Comparison of ENCODE assay signal across 9 cellular contexts in genomic region chr7:24786941-24787340, GRCh38. TPM values are rescaled to one million over a fixed set of nuclear protein-coding genes. Genes with fewer than 3 reads are reported as not detected.
A peak's percentile ranks its signal among the peaks of the same experiment; 100 is the strongest.
DNase-seq lines count a peak whose midpoint lies in the region; ATAC-seq, FAIRE-seq and TF ChIP-seq lines count a peak whose summit lies in the region.
"Had no signal": no experiment of that assay in that cellular context is flagged by ENCODE, and none has a peak within 500 bp of the region (broad histone marks: within the 10 kb centered on the region; RNA-seq: fewer than 3 reads in every experiment).

No MANE protein-coding gene starts in this region.

- no peak for TF ChIP-seq CTCF in testis (IDR thresholded peaks at IDR 0.05)
- TF ChIP-seq CTCF in tibial artery (IDR thresholded peaks at IDR 0.05): no peak

- no peak overlapping the region for H3K4me3 Mint-ChIP-seq in activated naive CD8-positive, alpha-beta T cell treated with anti-CD3 and anti-CD28 coated beads, Interleukin-2, amount 10 ng/mL, durations not matched to agents 7 days and 5 days
- H3K4me3 Mint-ChIP-seq in activated naive CD8-positive, alpha-beta T cell treated with anti-CD3 and anti-CD28 coated beads for 36 hours: no peak overlapping the region
- H3K4me3 Mint-ChIP-seq: memory B cell had no signal

- POLR2A ChIA-PET in activated naive CD8-positive, alpha-beta T cell treated with anti-CD3 and anti-CD28 coated beads, Interleukin-2, amount 10 ng/mL, durations not matched to agents 7 days and 5 days (lab: Charles Lee): no interaction called here

- H3K36me3 Mint-ChIP-seq in activated naive CD8-positive, alpha-beta T cell treated with anti-CD3 and anti-CD28 coated beads, Interleukin-2, amount 10 ng/mL, durations not matched to agents 7 days and 5 days: peaks cover 32% of the 10 kb centered on the region
- H3K36me3 Mint-ChIP-seq in activated naive CD8-positive, alpha-beta T cell treated with anti-CD3 and anti-CD28 coated beads for 36 hours: peaks cover 15% of the 10 kb centered on the region

- H3K9me3 Mint-ChIP-seq in activated naive CD8-positive, alpha-beta T cell treated with anti-CD3 and anti-CD28 coated beads, Interleukin-2, amount 10 ng/mL, durations not matched to agents 7 days and 5 days: peaks cover 14% of the 10 kb centered on the region
- peaks cover 11% of the 10 kb centered on the region for H3K9me3 Mint-ChIP-seq in activated naive CD8-positive, alpha-beta T cell treated with anti-CD3 and anti-CD28 coated beads for 36 hours

- H3K9me3 ChIP-seq in testis (no peaks in the 10 kb centered on the region), small intestine (ENCODE audit: control insufficient read depth, low read depth) (no peaks in the 10 kb centered on the region), tibial artery (no peaks in the 10 kb centered on the region)

- no peak overlapping the region for H3K4me3 ChIP-seq in testis
- H3K4me3 ChIP-seq in small intestine (ENCODE audit: low read depth in 1 of 2, low read length in 2 of 2): no peak overlapping the region
- no peak overlapping the region for H3K4me3 ChIP-seq in tibial artery

- H3K27ac ChIP-seq in epithelial cell of prostate (peak overlapping the region; percentile 66), testis (no peak overlapping the region), small intestine (ENCODE audit: low read depth in 1 of 2, low read length in 1 of 2) (no peak overlapping the region), tibial artery (no peak overlapping the region)

- H3K27ac Mint-ChIP-seq in activated naive CD8-positive, alpha-beta T cell treated with anti-CD3 and anti-CD28 coated beads, Interleukin-2, amount 10 ng/mL, durations not matched to agents 7 days and 5 days: no peak overlapping the region
- H3K27ac Mint-ChIP-seq in activated naive CD8-positive, alpha-beta T cell treated with anti-CD3 and anti-CD28 coated beads for 36 hours: no peak overlapping the region
- H3K27ac Mint-ChIP-seq: memory B cell had no signal

- H3K36me3 ChIP-seq in testis (ENCODE audit: low read depth, missing control alignments) (no peaks in the 10 kb centered on the region), small intestine (ENCODE audit: control insufficient read depth in 2 of 2, insufficient read depth in 2 of 2, low read length in 2 of 2) (no peaks in the 10 kb centered on the region), tibial artery (no peaks in the 10 kb centered on the region)

- WGBS in testis, 2 donors: 85 to 89% methylated on average over 5 of the region's 5 CpGs
- 64 to 82% (median 77%) methylated on average over 5 of the region's 5 CpGs for WGBS in small intestine, 3 donors

- no peak for DNase-seq in activated naive CD8-positive, alpha-beta T cell treated with anti-CD3 and anti-CD28 coated beads, Interleukin-2, amount 10 ng/mL, durations not matched to agents 7 days and 5 days
- no peak for DNase-seq in activated naive CD8-positive, alpha-beta T cell treated with anti-CD3 and anti-CD28 coated beads for 36 hours
- DNase-seq in RPMI7951 (ENCODE audit: low read depth) (peak; percentile 100), epithelial cell of prostate (ENCODE audit: low read depth, low spot score) (peak; percentile 88), stromal cell of bone marrow (ENCODE audit: low read depth) (peak; percentile 98), testis (no peak), small intestine (no peak), tibial artery (no peak)

- peak; percentile 33 for ATAC-seq in activated naive CD8-positive, alpha-beta T cell treated with anti-CD3 and anti-CD28 coated beads, Interleukin-2, amount 10 ng/mL, durations not matched to agents 7 days and 5 days (ENCODE audit: low read depth)

- no peak for TF ChIP-seq POLR2A in testis (IDR thresholded peaks at IDR 0.05)

- no peaks in the 10 kb centered on the region for H3K4me1 Mint-ChIP-seq in activated naive CD8-positive, alpha-beta T cell treated with anti-CD3 and anti-CD28 coated beads, Interleukin-2, amount 10 ng/mL, durations not matched to agents 7 days and 5 days
- H3K4me1 Mint-ChIP-seq in activated naive CD8-positive, alpha-beta T cell treated with anti-CD3 and anti-CD28 coated beads for 36 hours: no peaks in the 10 kb centered on the region
- H3K4me1 Mint-ChIP-seq: memory B cell had no signal

- FAIRE-seq in small intestine (lab: Jason Lieb, UNC): no peak

- intact Hi-C loops in testis (cut with DNase I; ENCODE audit: low total_unique reads) (no loop called here), tibial artery (cut with DNase I; ENCODE audit: low total_unique reads) (no loop called here)

- no peaks in the 10 kb centered on the region for H3K27me3 Mint-ChIP-seq in activated naive CD8-positive, alpha-beta T cell treated with anti-CD3 and anti-CD28 coated beads, Interleukin-2, amount 10 ng/mL, durations not matched to agents 7 days and 5 days
- H3K27me3 Mint-ChIP-seq in activated naive CD8-positive, alpha-beta T cell treated with anti-CD3 and anti-CD28 coated beads for 36 hours: no peaks in the 10 kb centered on the region
- H3K27me3 Mint-ChIP-seq: memory B cell had no signal

- H3K27me3 ChIP-seq in testis: no peaks in the 10 kb centered on the region
- no peaks in the 10 kb centered on the region for H3K27me3 ChIP-seq in small intestine (ENCODE audit: control insufficient read depth in 2 of 2, insufficient read depth in 2 of 2, low read length in 2 of 2)
- H3K27me3 ChIP-seq in tibial artery: no peaks in the 10 kb centered on the region

- H3K4me1 ChIP-seq in testis (no peaks in the 10 kb centered on the region), small intestine (ENCODE audit: control insufficient read depth in 2 of 2, insufficient read depth in 1 of 2, low read depth in 1 of 2, low read length in 1 of 2) (no peaks in the 10 kb centered on the region), tibial artery (no peaks in the 10 kb centered on the region)

RNA-seq across cellular contexts. Expression of gene GSDME, which starts 29.7 kb away (rescaled TPM):
- 1 to 10 TPM; 2.5 to 3.1 TPM for total RNA-seq in activated naive CD8-positive, alpha-beta T cell treated with anti-CD3 and anti-CD28 coated beads, Interleukin-2, amount 10 ng/mL, durations not matched to agents 7 days and 5 days
- total RNA-seq in activated naive CD8-positive, alpha-beta T cell treated with anti-CD3 and anti-CD28 coated beads for 36 hours: 1 to 10 TPM; 6.4 to 7.5 TPM
- 20.2 and 24.9 TPM in 2 replicates for total RNA-seq in RPMI7951 (2014; rRNA removed; shearing (Covaris generic))
- total RNA-seq in testis: 10 to 100 TPM; 55.0 to 59.4 TPM
- polyA plus RNA-seq in testis (ENCODE audit: insufficient read depth, low read depth, low replicate concordance): 31.8 TPM
- 100 to 1,000 TPM in 2 of 3 donors, 1 to 10 TPM in 1; 4.0 to 118 (median 105) TPM for polyA plus RNA-seq in small intestine

Comparison
In these comparisons a context has a peak if more than half of its experiments do, and no peak if none do; other contexts are left out.
1. DNase-seq: peak in RPMI7951 (single experiment), epithelial cell of prostate (single experiment) and stromal cell of bone marrow (single experiment); none in activated naive CD8-positive, alpha-beta T cell treated with anti-CD3 and anti-CD28 coated beads, Interleukin-2, amount 10 ng/mL, durations not matched to agents 7 days and 5 days (single experiment), activated naive CD8-positive, alpha-beta T cell treated with anti-CD3 and anti-CD28 coated beads for 36 hours (single experiment), testis (single experiment), small intestine (single experiment) and tibial artery (0 of 2).